In the genomic region with DNA sequence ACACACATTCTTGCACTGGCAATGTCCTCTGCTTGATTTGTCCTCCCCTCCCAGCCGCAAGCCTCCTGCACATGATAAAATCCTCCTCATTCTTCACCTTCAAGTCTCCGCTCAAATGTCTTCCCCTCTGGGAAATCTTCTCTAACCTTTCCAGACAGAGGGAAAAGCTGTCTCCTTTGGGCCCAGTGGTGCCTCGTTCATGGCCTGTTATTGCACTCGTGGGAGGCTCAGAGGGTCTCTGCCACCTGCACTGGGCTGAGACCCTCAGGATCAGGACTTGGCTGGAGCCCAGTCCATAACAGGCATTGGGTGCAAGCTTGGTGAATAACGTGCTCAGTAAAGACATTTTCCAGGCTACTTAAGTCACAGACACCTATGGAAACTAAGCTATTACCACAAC, we compare ENCODE assay signal across 16 cellular contexts.
DNase-seq lines count a peak whose midpoint lies in the region; ATAC-seq and TF ChIP-seq lines count a peak whose summit lies in the region.
"Had no signal": no experiment of that assay in that cellular context is flagged by ENCODE, and none has a peak within 500 bp of the region (broad histone marks: within the 10 kb centered on the region; RNA-seq: fewer than 3 reads in every experiment).

No MANE protein-coding gene starts in this region.

- no peak overlapping the region for H2AFZ ChIP-seq in osteoblast (ENCODE audit: low read length)
- H2AFZ ChIP-seq: GM23338 had no signal

- no peaks in the 10 kb centered on the region for H4K20me1 ChIP-seq in osteoblast (ENCODE audit: insufficient read depth, low read length)

- H3K79me2 ChIP-seq in osteoblast (ENCODE audit: insufficient read depth, low read length) = no peaks in the 10 kb centered on the region

- H3K27me3 Mint-ChIP-seq in endodermal cell (ENCODE audit: insufficient read depth) = no peaks in the 10 kb centered on the region

- H3K9me3 Mint-ChIP-seq in endodermal cell = peaks cover 13% of the 10 kb centered on the region

- H3K9ac ChIP-seq in endodermal cell (ENCODE audit: extremely low read depth, low read length, poor library complexity, severe bottlenecking) = no peak overlapping the region

- H3K36me3 Mint-ChIP-seq in endodermal cell (ENCODE audit: low read depth) = no peaks in the 10 kb centered on the region

- H3K27ac ChIP-seq in right atrium auricular region (no peak overlapping the region), endodermal cell (ENCODE audit: low read depth, low read length) (no peak overlapping the region), osteoblast (ENCODE audit: low read depth, low read length) (no peak overlapping the region), tibial artery (no peak overlapping the region)

- H3K4me3 ChIP-seq in right atrium auricular region = no peak overlapping the region
- H3K4me3 ChIP-seq in endodermal cell (ENCODE audit: low read length) = no peak overlapping the region
- H3K4me3 ChIP-seq in osteoblast (ENCODE audit: insufficient read depth, low read length) = no peak overlapping the region
- no peak overlapping the region for H3K4me3 ChIP-seq in tibial artery
- H3K4me3 ChIP-seq: GM23338 had no signal

- H3K9me3 ChIP-seq in right atrium auricular region = peaks cover 0 to 14% of the 10 kb centered on the region in 2 donors
- no peaks in the 10 kb centered on the region for H3K9me3 ChIP-seq in endodermal cell (ENCODE audit: control insufficient read depth, low read length)
- no peaks in the 10 kb centered on the region for H3K9me3 ChIP-seq in osteoblast (ENCODE audit: low read depth, low read length)
- H3K9me3 ChIP-seq in tibial artery = peaks cover 0 to 9% (median 0%) of the 10 kb centered on the region in 3 donors
- H3K9me3 ChIP-seq: BE2C had no signal

- no peaks in the 10 kb centered on the region for H3K4me1 ChIP-seq in right atrium auricular region
- no peaks in the 10 kb centered on the region for H3K4me1 ChIP-seq in endodermal cell (ENCODE audit: control insufficient read depth, insufficient read depth, low read length)
- H3K4me1 ChIP-seq in osteoblast (ENCODE audit: insufficient read depth, low read length) = no peaks in the 10 kb centered on the region
- no peaks in the 10 kb centered on the region for H3K4me1 ChIP-seq in tibial artery
- H3K4me1 ChIP-seq: BE2C had no signal

- H3K27me3 ChIP-seq in right atrium auricular region (no peaks in the 10 kb centered on the region), endodermal cell (ENCODE audit: control insufficient read depth, insufficient read depth, low read length, poor library complexity, severe bottlenecking) (no peaks in the 10 kb centered on the region), osteoblast (ENCODE audit: insufficient read depth, low read length) (peaks cover 10% of the 10 kb centered on the region), tibial artery (peaks cover 0 to 3% of the 10 kb centered on the region in 2 donors)
- H3K27me3 ChIP-seq: BE2C had no signal

- H3K36me3 ChIP-seq in right atrium auricular region = no peaks in the 10 kb centered on the region
- no peaks in the 10 kb centered on the region for H3K36me3 ChIP-seq in endodermal cell (ENCODE audit: control insufficient read depth, insufficient read depth, low read length)
- no peaks in the 10 kb centered on the region for H3K36me3 ChIP-seq in osteoblast (ENCODE audit: insufficient read depth, low read length)
- H3K36me3 ChIP-seq in tibial artery = no peaks in the 10 kb centered on the region
- H3K36me3 ChIP-seq: BE2C had no signal

- ATAC-seq in Right ventricle myocardium inferior = no peak
- ATAC-seq: GM23338 had no signal

- no peak overlapping the region for H3K27ac Mint-ChIP-seq in endodermal cell
- H3K27ac Mint-ChIP-seq: CD4-positive, CD25-positive, alpha-beta regulatory T cell; GM23338 had no signal

- H3K4me1 Mint-ChIP-seq in endodermal cell = no peaks in the 10 kb centered on the region
- H3K4me1 Mint-ChIP-seq: CD4-positive, CD25-positive, alpha-beta regulatory T cell; GM23338 had no signal

- H3K4me3 Mint-ChIP-seq in endodermal cell = no peak overlapping the region
- H3K4me3 Mint-ChIP-seq: CD4-positive, CD25-positive, alpha-beta regulatory T cell; CD8-positive, alpha-beta memory T cell; GM23338 had no signal

- DNase-seq in right atrium auricular region (ENCODE audit: low spot score) (peak; percentile 11), Right ventricle myocardium inferior (ENCODE audit: missing footprints) (no peak), endodermal cell (peak; percentile 17), osteoblast (ENCODE audit: insufficient read length, low spot score, missing footprints) (peak; percentile 22), tibial artery (no peak), NCI-H146 (lab: John Stamatoyannopoulos, UW) (no peak), glomerular visceral epithelial cell (ENCODE audit: extremely low spot score) (no peak)
- DNase-seq: ACHN; BE2C; C1 segment of cervical spinal cord; CD4-positive, CD25-positive, alpha-beta regulatory T cell; CD8-positive, alpha-beta memory T cell; COR-L47; HCEC 1CT; IMR-90 had no signal

- WGBS in endodermal cell (ENCODE audit: insufficient coverage in 1 of 2, insufficient read length in 1 of 2), 2 experiments = 95 to 100% methylated on average over 4 to 5 of the region's 5 CpGs

- TF ChIP-seq CTCF in right atrium auricular region (IDR thresholded peaks at IDR 0.05) = no peak
- TF ChIP-seq CTCF in endodermal cell (conservative IDR thresholded peaks at IDR 0.05) = no peak
- no peak for TF ChIP-seq CTCF in osteoblast (IDR thresholded peaks at IDR 0.05; ENCODE audit: extremely low read depth, low read depth, low read length)
- TF ChIP-seq CTCF in tibial artery (IDR thresholded peaks at IDR 0.05) = no peak

- intact Hi-C loops in Right ventricle myocardium inferior (cut with DNase I) (no loop called here), tibial artery (cut with DNase I; ENCODE audit: low total_unique reads) (no loop called here)

- no peak overlapping the region for H3K4me2 ChIP-seq in osteoblast (ENCODE audit: insufficient read depth, low read length)
- H3K4me2 ChIP-seq: GM23338 had no signal

Comparison
In these comparisons a context has a peak if more than half of its experiments do, and no peak if none do; other contexts are left out.
1. DNase-seq: peak in right atrium auricular region (single experiment), endodermal cell (single experiment) and osteoblast (single experiment); none in Right ventricle myocardium inferior (single experiment), tibial artery (0 of 2), NCI-H146 (single experiment) and glomerular visceral epithelial cell (single experiment).